Comparison of ENCODE assay signal across 9 cellular contexts in genomic region chr1:207890136-207890738, GRCh38. TPM values are rescaled to one million over a fixed set of nuclear protein-coding genes. Genes with fewer than 3 reads are reported as not detected.
A peak's percentile ranks its signal among the peaks of the same experiment; 100 is the strongest.
DNase-seq lines count a peak whose midpoint lies in the region; ATAC-seq lines count a peak whose summit lies in the region.
"Had no signal": no experiment of that assay in that cellular context is flagged by ENCODE, and none has a peak within 500 bp of the region (broad histone marks: within the 10 kb centered on the region; RNA-seq: fewer than 3 reads in every experiment).

No MANE protein-coding gene starts in this region.

- in situ Hi-C loops in GM23248 (cut with MboI) (no loop called here), HAP-1 (cut with MboI; ENCODE audit: low sequenced_read_pairs) (no loop called here)

- peak; percentile 81 for DNase-seq in GM23248
- peak; percentile 79 for DNase-seq in iris pigment epithelial cell (ENCODE audit: low read depth)
- no peak for DNase-seq in NCI-H526 treated with DMSO at 0.1 percent for 48 hours (lab: John Stamatoyannopoulos, UW)
- no peak for DNase-seq in HAP-1 (ENCODE audit: low spot score in 2 of 2)
- no peak for DNase-seq in NCI-H510A treated with DMSO at 0.1 percent for 48 hours (lab: John Stamatoyannopoulos, UW)

- ATAC-seq in stimulated activated memory B cell treated with anti-CD40 and anti-IgM and Interleukin-4, amounts not matched to agents 10 μg/mL and 1 μg/mL and 100 μg/mL, for 72 hours: peak; percentile 41
- no peak for ATAC-seq in GM18907 (IDR thresholded peaks at IDR 0.05; ENCODE audit: unreplicated experiment)

- H3K79me2 ChIP-seq in GM23248 (ENCODE audit: insufficient read depth): no peaks in the 10 kb centered on the region

- peaks cover 24% of the 10 kb centered on the region for H3K4me1 Mint-ChIP-seq in stimulated activated memory B cell treated with anti-CD40 and anti-IgM and Interleukin-4, amounts not matched to agents 10 μg/mL and 1 μg/mL and 100 μg/mL, for 72 hours

- peaks cover 20% of the 10 kb centered on the region for H3K27me3 Mint-ChIP-seq in stimulated activated memory B cell treated with anti-CD40 and anti-IgM and Interleukin-4, amounts not matched to agents 10 μg/mL and 1 μg/mL and 100 μg/mL, for 72 hours

- H3K27ac Mint-ChIP-seq in stimulated activated memory B cell treated with anti-CD40 and anti-IgM and Interleukin-4, amounts not matched to agents 10 μg/mL and 1 μg/mL and 100 μg/mL, for 72 hours: no peak overlapping the region

- no peaks in the 10 kb centered on the region for H3K27me3 ChIP-seq in GM23248 (replicated peaks; ENCODE audit: insufficient read depth)
- no peaks in the 10 kb centered on the region; the same call in 1 of the 2 replicates for H3K27me3 ChIP-seq in HAP-1 (ENCODE audit: low read depth)

- H3K4me3 ChIP-seq in GM23248 (peak overlapping the region; percentile 57), HAP-1 (no peak overlapping the region)

- H3K4me2 ChIP-seq in GM23248 (ENCODE audit: unreplicated experiment): peak overlapping the region; percentile 76

- WGBS in GM23248 (ENCODE audit: low coverage in 1 of 2, low lambda C conversion rate in 2 of 2, missing lambda C conversion rate in 2 of 2), 2 experiments: 1% methylated on average over 4 of the region's 4 CpGs
- 3 to 40% (median 8%) methylated on average over 4 of the region's 4 CpGs for WGBS in adipose tissue, 3 donors

- peak overlapping the region; percentile 72 for H3K9ac ChIP-seq in GM23248

- H3F3A ChIP-seq in GM23248 (ENCODE audit: insufficient read depth): peaks cover 31% of the 10 kb centered on the region

- peak overlapping the region; percentile 92 for H2AFZ ChIP-seq in GM23248

- H4K20me1 ChIP-seq in GM23248 (ENCODE audit: insufficient read depth): no peaks in the 10 kb centered on the region

- H3K9me2 ChIP-seq in GM23248 (ENCODE audit: insufficient read depth): no peaks in the 10 kb centered on the region

- peaks cover 37% of the 10 kb centered on the region for H3K4me1 ChIP-seq in GM23248 (ENCODE audit: insufficient read depth)
- no peaks in the 10 kb centered on the region for H3K4me1 ChIP-seq in HAP-1

- H3K36me3 Mint-ChIP-seq in stimulated activated memory B cell treated with anti-CD40 and anti-IgM and Interleukin-4, amounts not matched to agents 10 μg/mL and 1 μg/mL and 100 μg/mL, for 72 hours: no peaks in the 10 kb centered on the region

- peak overlapping the region; percentile 85 for H3K27ac ChIP-seq in GM23248
- H3K27ac ChIP-seq in adipose tissue (ENCODE audit: low read depth, low read length): peak overlapping the region; percentile 30

- no peaks in the 10 kb centered on the region for H3K36me3 ChIP-seq in GM23248 (ENCODE audit: low read depth)
- no peaks in the 10 kb centered on the region for H3K36me3 ChIP-seq in HAP-1 (replicated peaks)

- H3K9me3 ChIP-seq in GM23248 (ENCODE audit: low read depth) (no peaks in the 10 kb centered on the region), HAP-1 (no peaks in the 10 kb centered on the region)

- no peaks in the 10 kb centered on the region for H3K9me3 Mint-ChIP-seq in stimulated activated memory B cell treated with anti-CD40 and anti-IgM and Interleukin-4, amounts not matched to agents 10 μg/mL and 1 μg/mL and 100 μg/mL, for 72 hours
- H3K9me3 Mint-ChIP-seq: central memory CD8-positive, alpha-beta T cell had no signal

- H3K4me3 Mint-ChIP-seq in stimulated activated memory B cell treated with anti-CD40 and anti-IgM and Interleukin-4, amounts not matched to agents 10 μg/mL and 1 μg/mL and 100 μg/mL, for 72 hours: no peak overlapping the region
- H3K4me3 Mint-ChIP-seq: central memory CD8-positive, alpha-beta T cell had no signal

RNA-seq across cellular contexts. Expression of gene CD34, which starts 20.7 kb away (rescaled TPM):
- not detected in 2 replicates for total RNA-seq in GM23248 (2014; rRNA removed; shearing (Covaris generic))
- polyA plus RNA-seq in GM23248 (2016; fragmentation: Nextera tagmentation; extraction: Ambion mirVana): 0.24 and 0.34 TPM in 2 replicates
- 10 to 100 TPM in 2 of 3 donors, 1 to 10 TPM in 1; 9.4 to 71.1 (median 70.4) TPM for polyA plus RNA-seq in adipose tissue

Comparison
In these comparisons a context has a peak if more than half of its experiments do, and no peak if none do; other contexts are left out.
1. DNase-seq: peak in GM23248 (single experiment) and iris pigment epithelial cell (single experiment); none in NCI-H526 treated with DMSO at 0.1 percent for 48 hours (single experiment), HAP-1 (0 of 2) and NCI-H510A treated with DMSO at 0.1 percent for 48 hours (single experiment).